Comparison of ENCODE assay signal across 1 cellular context in genomic region chr3:52892290-52892624, GRCh38.
TF ChIP-seq lines count a peak whose summit lies in the region.

No MANE protein-coding gene starts in this region.

TF ChIP-seq in GM23338, 12 proteins besides CTCF, POLR2A, EP300 and RAD21 (continued from another document):
- TF ChIP-seq, protein P1, sequence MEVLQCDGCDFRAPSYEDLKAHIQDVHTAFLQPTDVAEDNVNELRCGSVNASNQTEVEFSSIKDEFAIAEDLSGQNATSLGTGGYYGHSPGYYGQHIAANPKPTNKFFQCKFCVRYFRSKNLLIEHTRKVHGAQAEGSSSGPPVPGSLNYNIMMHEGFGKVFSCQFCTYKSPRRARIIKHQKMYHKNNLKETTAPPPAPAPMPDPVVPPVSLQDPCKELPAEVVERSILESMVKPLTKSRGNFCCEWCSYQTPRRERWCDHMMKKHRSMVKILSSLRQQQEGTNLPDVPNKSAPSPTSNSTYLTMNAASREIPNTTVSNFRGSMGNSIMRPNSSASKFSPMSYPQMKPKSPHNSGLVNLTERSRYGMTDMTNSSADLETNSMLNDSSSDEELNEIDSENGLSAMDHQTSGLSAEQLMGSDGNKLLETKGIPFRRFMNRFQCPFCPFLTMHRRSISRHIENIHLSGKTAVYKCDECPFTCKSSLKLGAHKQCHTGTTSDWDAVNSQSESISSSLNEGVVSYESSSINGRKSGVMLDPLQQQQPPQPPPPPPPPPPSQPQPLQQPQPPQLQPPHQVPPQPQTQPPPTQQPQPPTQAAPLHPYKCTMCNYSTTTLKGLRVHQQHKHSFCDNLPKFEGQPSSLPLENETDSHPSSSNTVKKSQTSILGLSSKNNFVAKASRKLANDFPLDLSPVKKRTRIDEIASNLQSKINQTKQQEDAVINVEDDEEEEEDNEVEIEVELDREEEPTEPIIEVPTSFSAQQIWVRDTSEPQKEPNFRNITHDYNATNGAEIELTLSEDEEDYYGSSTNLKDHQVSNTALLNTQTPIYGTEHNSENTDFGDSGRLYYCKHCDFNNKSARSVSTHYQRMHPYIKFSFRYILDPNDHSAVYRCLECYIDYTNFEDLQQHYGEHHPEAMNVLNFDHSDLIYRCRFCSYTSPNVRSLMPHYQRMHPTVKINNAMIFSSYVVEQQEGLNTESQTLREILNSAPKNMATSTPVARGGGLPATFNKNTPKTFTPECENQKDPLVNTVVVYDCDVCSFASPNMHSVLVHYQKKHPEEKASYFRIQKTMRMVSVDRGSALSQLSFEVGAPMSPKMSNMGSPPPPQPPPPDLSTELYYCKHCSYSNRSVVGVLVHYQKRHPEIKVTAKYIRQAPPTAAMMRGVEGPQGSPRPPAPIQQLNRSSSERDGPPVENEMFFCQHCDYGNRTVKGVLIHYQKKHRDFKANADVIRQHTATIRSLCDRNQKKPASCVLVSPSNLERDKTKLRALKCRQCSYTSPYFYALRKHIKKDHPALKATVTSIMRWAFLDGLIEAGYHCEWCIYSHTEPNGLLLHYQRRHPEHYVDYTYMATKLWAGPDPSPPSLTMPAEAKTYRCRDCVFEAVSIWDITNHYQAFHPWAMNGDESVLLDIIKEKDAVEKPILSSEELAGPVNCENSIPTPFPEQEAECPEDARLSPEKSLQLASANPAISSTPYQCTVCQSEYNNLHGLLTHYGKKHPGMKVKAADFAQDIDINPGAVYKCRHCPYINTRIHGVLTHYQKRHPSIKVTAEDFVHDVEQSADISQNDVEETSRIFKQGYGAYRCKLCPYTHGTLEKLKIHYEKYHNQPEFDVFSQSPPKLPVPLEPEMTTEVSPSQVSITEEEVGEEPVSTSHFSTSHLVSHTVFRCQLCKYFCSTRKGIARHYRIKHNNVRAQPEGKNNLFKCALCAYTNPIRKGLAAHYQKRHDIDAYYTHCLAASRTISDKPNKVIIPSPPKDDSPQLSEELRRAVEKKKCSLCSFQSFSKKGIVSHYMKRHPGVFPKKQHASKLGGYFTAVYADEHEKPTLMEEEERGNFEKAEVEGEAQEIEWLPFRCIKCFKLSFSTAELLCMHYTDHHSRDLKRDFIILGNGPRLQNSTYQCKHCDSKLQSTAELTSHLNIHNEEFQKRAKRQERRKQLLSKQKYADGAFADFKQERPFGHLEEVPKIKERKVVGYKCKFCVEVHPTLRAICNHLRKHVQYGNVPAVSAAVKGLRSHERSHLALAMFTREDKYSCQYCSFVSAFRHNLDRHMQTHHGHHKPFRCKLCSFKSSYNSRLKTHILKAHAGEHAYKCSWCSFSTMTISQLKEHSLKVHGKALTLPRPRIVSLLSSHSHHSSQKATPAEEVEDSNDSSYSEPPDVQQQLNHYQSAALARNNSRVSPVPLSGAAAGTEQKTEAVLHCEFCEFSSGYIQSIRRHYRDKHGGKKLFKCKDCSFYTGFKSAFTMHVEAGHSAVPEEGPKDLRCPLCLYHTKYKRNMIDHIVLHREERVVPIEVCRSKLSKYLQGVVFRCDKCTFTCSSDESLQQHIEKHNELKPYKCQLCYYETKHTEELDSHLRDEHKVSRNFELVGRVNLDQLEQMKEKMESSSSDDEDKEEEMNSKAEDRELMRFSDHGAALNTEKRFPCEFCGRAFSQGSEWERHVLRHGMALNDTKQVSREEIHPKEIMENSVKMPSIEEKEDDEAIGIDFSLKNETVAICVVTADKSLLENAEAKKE (CRISPR knock-in tag; IDR thresholded peaks at IDR 0.05): no peak
- TF ChIP-seq POLR2AphosphoS5 (IDR thresholded peaks at IDR 0.05; ENCODE audit: low read depth) (no peak), CREB1 (CRISPR knock-in tag; IDR thresholded peaks at IDR 0.05; ENCODE audit: low read depth) (no peak), NANOG (IDR thresholded peaks at IDR 0.05; ENCODE audit: borderline replicate concordance) (no peak)
TF ChIP-seq in GM23338: peak in this region for 0.
